In the genomic region with DNA sequence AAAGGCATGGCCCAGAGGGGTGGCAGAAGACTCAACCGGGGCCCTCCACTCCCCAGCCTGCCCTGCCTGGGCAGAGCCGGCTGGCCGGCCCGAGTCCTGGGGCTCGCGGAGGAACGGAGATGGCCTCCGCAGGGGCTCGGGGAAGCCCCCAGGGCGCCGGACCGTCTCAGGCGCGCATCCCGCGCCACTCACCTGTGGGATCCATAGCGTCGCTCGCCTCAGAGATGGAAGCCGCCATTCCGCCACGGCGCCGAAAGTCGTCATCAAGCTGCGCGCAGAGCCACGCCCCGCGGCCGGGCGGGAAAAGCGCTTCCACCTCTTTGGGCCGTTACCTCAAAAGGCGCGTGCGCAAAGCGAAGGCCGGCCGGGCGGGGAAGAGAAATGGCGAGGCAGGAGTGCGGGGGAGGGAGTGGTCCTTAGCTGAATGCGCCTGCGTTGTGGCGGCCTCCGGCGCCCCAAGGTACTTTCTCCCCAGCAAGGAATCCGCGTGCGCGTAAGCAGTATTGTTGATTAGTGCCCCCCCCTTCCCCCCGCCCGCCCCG, we compare ENCODE assay signal across 1 cellular context.
TF ChIP-seq lines count a peak whose summit lies in the region.

A gene with protein sequence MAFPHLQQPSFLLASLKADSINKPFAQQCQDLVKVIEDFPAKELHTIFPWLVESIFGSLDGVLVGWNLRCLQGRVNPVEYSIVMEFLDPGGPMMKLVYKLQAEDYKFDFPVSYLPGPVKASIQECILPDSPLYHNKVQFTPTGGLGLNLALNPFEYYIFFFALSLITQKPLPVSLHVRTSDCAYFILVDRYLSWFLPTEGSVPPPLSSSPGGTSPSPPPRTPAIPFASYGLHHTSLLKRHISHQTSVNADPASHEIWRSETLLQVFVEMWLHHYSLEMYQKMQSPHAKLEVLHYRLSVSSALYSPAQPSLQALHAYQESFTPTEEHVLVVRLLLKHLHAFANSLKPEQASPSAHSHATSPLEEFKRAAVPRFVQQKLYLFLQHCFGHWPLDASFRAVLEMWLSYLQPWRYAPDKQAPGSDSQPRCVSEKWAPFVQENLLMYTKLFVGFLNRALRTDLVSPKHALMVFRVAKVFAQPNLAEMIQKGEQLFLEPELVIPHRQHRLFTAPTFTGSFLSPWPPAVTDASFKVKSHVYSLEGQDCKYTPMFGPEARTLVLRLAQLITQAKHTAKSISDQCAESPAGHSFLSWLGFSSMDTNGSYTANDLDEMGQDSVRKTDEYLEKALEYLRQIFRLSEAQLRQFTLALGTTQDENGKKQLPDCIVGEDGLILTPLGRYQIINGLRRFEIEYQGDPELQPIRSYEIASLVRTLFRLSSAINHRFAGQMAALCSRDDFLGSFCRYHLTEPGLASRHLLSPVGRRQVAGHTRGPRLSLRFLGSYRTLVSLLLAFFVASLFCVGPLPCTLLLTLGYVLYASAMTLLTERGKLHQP (minus strand): TSS at position 265 of the 542 bp plus-strand sequence. CDS start 5,010 bp downstream, outside the sequence.

TF ChIP-seq in HepG2, 621 proteins besides CTCF, POLR2A, EP300 and RAD21 (continued from another document and continues in another):
- TF ChIP-seq, protein P1, sequence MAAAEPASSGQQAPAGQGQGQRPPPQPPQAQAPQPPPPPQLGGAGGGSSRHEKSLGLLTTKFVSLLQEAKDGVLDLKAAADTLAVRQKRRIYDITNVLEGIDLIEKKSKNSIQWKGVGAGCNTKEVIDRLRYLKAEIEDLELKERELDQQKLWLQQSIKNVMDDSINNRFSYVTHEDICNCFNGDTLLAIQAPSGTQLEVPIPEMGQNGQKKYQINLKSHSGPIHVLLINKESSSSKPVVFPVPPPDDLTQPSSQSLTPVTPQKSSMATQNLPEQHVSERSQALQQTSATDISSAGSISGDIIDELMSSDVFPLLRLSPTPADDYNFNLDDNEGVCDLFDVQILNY (CRISPR knock-in tag; conservative IDR thresholded peaks at IDR 0.05): peak; percentile 99
- peak; percentile 89; the same call in 1 of the 2 replicates for TF ChIP-seq TGIF2 (CRISPR knock-in tag; IDR thresholded peaks at IDR 0.05)
- TF ChIP-seq, protein P2, sequence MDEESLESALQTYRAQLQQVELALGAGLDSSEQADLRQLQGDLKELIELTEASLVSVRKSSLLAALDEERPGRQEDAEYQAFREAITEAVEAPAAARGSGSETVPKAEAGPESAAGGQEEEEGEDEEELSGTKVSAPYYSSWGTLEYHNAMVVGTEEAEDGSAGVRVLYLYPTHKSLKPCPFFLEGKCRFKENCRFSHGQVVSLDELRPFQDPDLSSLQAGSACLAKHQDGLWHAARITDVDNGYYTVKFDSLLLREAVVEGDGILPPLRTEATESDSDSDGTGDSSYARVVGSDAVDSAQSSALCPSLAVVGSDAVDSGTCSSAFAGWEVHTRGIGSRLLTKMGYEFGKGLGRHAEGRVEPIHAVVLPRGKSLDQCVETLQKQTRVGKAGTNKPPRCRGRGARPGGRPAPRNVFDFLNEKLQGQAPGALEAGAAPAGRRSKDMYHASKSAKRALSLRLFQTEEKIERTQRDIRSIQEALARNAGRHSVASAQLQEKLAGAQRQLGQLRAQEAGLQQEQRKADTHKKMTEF (CRISPR knock-in tag; IDR thresholded peaks at IDR 0.05): peak; percentile 80; the same call in 1 of the 2 replicates
- TF ChIP-seq, protein P3, sequence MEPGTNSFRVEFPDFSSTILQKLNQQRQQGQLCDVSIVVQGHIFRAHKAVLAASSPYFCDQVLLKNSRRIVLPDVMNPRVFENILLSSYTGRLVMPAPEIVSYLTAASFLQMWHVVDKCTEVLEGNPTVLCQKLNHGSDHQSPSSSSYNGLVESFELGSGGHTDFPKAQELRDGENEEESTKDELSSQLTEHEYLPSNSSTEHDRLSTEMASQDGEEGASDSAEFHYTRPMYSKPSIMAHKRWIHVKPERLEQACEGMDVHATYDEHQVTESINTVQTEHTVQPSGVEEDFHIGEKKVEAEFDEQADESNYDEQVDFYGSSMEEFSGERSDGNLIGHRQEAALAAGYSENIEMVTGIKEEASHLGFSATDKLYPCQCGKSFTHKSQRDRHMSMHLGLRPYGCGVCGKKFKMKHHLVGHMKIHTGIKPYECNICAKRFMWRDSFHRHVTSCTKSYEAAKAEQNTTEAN (CRISPR knock-in tag; conservative IDR thresholded peaks at IDR 0.05): 0 out of 2 replicates have a peak, but pooled peaks have one; percentile 22
- TF ChIP-seq PCBP2 (optimal IDR thresholded peaks at IDR 0.05; ENCODE audit: low read depth, low read length, poor library complexity, severe bottlenecking): no peak
- TF ChIP-seq SMAD1 (CRISPR knock-in tag; IDR thresholded peaks at IDR 0.05; ENCODE audit: borderline replicate concordance, low read depth): no peak
- TF ChIP-seq U2AF2 (IDR thresholded peaks at IDR 0.05; ENCODE audit: low read depth, low read length): no peak
- peak; percentile 48; the same call in 1 of the 2 replicates for TF ChIP-seq ZNF274 (CRISPR knock-in tag; IDR thresholded peaks at IDR 0.05)
- no peak for TF ChIP-seq NFKBIZ (CRISPR knock-in tag; IDR thresholded peaks at IDR 0.05)
- 0 out of 2 replicates have a peak, but pooled peaks have one; percentile 6 for TF ChIP-seq ZNF225 (CRISPR knock-in tag; IDR thresholded peaks at IDR 0.05)
- TF ChIP-seq U2AF1 (optimal IDR thresholded peaks at IDR 0.05; ENCODE audit: low read depth, low read length): no peak
- TF ChIP-seq, protein P4, sequence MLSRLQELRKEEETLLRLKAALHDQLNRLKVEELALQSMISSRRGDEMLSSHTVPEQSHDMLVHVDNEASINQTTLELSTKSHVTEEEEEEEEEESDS (CRISPR knock-in tag; IDR thresholded peaks at IDR 0.05; ENCODE audit: borderline replicate concordance): 0 out of 2 replicates have a peak, but pooled peaks have one; percentile 16
- TF ChIP-seq AGO2 (optimal IDR thresholded peaks at IDR 0.05; ENCODE audit: low read depth, low read length): peak; percentile 94
- TF ChIP-seq ZNF543 (CRISPR knock-in tag; IDR thresholded peaks at IDR 0.05): peak; percentile 56; the same call in 1 of the 2 replicates
- TF ChIP-seq, protein P5, sequence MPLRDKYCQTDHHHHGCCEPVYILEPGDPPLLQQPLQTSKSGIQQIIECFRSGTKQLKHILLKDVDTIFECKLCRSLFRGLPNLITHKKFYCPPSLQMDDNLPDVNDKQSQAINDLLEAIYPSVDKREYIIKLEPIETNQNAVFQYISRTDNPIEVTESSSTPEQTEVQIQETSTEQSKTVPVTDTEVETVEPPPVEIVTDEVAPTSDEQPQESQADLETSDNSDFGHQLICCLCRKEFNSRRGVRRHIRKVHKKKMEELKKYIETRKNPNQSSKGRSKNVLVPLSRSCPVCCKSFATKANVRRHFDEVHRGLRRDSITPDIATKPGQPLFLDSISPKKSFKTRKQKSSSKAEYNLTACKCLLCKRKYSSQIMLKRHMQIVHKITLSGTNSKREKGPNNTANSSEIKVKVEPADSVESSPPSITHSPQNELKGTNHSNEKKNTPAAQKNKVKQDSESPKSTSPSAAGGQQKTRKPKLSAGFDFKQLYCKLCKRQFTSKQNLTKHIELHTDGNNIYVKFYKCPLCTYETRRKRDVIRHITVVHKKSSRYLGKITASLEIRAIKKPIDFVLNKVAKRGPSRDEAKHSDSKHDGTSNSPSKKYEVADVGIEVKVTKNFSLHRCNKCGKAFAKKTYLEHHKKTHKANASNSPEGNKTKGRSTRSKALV (CRISPR knock-in tag; IDR thresholded peaks at IDR 0.05): no peak
- TF ChIP-seq ZNF614 (CRISPR knock-in tag; IDR thresholded peaks at IDR 0.05; ENCODE audit: borderline replicate concordance): no peak
- TF ChIP-seq SMARCE1 (IDR thresholded peaks at IDR 0.05; ENCODE audit: borderline replicate concordance): no peak
- TF ChIP-seq, protein P6, sequence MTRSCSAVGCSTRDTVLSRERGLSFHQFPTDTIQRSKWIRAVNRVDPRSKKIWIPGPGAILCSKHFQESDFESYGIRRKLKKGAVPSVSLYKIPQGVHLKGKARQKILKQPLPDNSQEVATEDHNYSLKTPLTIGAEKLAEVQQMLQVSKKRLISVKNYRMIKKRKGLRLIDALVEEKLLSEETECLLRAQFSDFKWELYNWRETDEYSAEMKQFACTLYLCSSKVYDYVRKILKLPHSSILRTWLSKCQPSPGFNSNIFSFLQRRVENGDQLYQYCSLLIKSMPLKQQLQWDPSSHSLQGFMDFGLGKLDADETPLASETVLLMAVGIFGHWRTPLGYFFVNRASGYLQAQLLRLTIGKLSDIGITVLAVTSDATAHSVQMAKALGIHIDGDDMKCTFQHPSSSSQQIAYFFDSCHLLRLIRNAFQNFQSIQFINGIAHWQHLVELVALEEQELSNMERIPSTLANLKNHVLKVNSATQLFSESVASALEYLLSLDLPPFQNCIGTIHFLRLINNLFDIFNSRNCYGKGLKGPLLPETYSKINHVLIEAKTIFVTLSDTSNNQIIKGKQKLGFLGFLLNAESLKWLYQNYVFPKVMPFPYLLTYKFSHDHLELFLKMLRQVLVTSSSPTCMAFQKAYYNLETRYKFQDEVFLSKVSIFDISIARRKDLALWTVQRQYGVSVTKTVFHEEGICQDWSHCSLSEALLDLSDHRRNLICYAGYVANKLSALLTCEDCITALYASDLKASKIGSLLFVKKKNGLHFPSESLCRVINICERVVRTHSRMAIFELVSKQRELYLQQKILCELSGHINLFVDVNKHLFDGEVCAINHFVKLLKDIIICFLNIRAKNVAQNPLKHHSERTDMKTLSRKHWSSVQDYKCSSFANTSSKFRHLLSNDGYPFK (CRISPR knock-in tag; IDR thresholded peaks at IDR 0.05; ENCODE audit: borderline replicate concordance): peak; percentile 95; the same call in 1 of the 2 replicates
- TF ChIP-seq MBD4 (IDR thresholded peaks at IDR 0.05; ENCODE audit: borderline replicate concordance, low read length): no peak
- TF ChIP-seq SYNCRIP (IDR thresholded peaks at IDR 0.05; ENCODE audit: insufficient read depth, low read depth, low read length): no peak
- peak; percentile 62; the same call in 1 of the 2 replicates for TF ChIP-seq ZNF879 (CRISPR knock-in tag; IDR thresholded peaks at IDR 0.05)
- peak; percentile 92 for TF ChIP-seq ATF7-NPFF (CRISPR knock-in tag; IDR thresholded peaks at IDR 0.05; ENCODE audit: low read depth)
- TF ChIP-seq POLR2AphosphoS5 (IDR thresholded peaks at IDR 0.05; ENCODE audit: low read depth, low read length): peak; percentile 72
- TF ChIP-seq ZNF326 (CRISPR knock-in tag; IDR thresholded peaks at IDR 0.05; ENCODE audit: borderline replicate concordance): no peak
- TF ChIP-seq ZNF343 (CRISPR knock-in tag; IDR thresholded peaks at IDR 0.05): peak; percentile 60; the same call in 1 of the 2 replicates
- TF ChIP-seq PLRG1 (conservative IDR thresholded peaks at IDR 0.05): no peak
- no peak for TF ChIP-seq ZNF264 (CRISPR knock-in tag; IDR thresholded peaks at IDR 0.05)
- 0 out of 2 replicates have a peak, but pooled peaks have one; percentile 43 for TF ChIP-seq ZNF251 (CRISPR knock-in tag; IDR thresholded peaks at IDR 0.05)
- no peak for TF ChIP-seq KLF11 (CRISPR knock-in tag; IDR thresholded peaks at IDR 0.05)
- TF ChIP-seq YEATS2 (CRISPR knock-in tag; IDR thresholded peaks at IDR 0.05; ENCODE audit: borderline replicate concordance): peak; percentile 94
- TF ChIP-seq, protein P7, sequence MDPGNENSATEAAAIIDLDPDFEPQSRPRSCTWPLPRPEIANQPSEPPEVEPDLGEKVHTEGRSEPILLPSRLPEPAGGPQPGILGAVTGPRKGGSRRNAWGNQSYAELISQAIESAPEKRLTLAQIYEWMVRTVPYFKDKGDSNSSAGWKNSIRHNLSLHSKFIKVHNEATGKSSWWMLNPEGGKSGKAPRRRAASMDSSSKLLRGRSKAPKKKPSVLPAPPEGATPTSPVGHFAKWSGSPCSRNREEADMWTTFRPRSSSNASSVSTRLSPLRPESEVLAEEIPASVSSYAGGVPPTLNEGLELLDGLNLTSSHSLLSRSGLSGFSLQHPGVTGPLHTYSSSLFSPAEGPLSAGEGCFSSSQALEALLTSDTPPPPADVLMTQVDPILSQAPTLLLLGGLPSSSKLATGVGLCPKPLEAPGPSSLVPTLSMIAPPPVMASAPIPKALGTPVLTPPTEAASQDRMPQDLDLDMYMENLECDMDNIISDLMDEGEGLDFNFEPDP (CRISPR knock-in tag; conservative IDR thresholded peaks at IDR 0.05): no peak
- TF ChIP-seq ZNF629 (CRISPR knock-in tag; conservative IDR thresholded peaks at IDR 0.05): no peak
- TF ChIP-seq HOXA5 (CRISPR knock-in tag; IDR thresholded peaks at IDR 0.05): peak; percentile 55; the same call in 1 of the 2 replicates
- TF ChIP-seq, protein P8, sequence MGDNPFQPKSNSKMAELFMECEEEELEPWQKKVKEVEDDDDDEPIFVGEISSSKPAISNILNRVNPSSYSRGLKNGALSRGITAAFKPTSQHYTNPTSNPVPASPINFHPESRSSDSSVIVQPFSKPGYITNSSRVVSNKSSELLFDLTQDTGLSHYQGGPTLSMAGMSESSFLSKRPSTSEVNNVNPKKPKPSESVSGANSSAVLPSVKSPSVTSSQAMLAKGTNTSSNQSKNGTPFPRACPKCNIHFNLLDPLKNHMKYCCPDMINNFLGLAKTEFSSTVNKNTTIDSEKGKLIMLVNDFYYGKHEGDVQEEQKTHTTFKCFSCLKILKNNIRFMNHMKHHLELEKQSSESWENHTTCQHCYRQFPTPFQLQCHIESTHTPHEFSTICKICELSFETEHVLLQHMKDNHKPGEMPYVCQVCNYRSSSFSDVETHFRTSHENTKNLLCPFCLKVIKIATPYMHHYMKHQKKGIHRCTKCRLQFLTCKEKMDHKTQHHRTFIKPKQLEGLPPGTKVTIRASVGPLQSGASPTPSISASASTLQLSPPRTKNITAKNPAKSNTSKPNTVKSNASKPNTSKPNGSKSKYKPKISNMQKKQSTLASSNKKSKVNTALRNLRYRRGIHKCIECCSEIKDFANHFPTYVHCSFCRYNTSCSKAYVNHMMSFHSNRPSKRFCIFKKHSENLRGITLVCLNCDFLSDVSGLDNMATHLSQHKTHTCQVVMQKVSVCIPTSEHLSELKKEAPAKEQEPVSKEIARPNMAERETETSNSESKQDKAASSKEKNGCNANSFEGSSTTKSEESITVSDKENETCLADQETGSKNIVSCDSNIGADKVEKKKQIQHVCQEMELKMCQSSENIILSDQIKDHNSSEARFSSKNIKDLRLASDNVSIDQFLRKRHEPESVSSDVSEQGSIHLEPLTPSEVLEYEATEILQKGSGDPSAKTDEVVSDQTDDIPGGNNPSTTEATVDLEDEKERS (CRISPR knock-in tag; IDR thresholded peaks at IDR 0.05): no peak
- no peak for TF ChIP-seq ZFAT (CRISPR knock-in tag; conservative IDR thresholded peaks at IDR 0.05)
- TF ChIP-seq ZNF282 (IDR thresholded peaks at IDR 0.05; ENCODE audit: partially characterized antibody): no peak
- TF ChIP-seq CBX5 (CRISPR knock-in tag; IDR thresholded peaks at IDR 0.05; ENCODE audit: borderline replicate concordance): peak; percentile 42; the same call in 1 of the 2 replicates
- TF ChIP-seq, protein P9, sequence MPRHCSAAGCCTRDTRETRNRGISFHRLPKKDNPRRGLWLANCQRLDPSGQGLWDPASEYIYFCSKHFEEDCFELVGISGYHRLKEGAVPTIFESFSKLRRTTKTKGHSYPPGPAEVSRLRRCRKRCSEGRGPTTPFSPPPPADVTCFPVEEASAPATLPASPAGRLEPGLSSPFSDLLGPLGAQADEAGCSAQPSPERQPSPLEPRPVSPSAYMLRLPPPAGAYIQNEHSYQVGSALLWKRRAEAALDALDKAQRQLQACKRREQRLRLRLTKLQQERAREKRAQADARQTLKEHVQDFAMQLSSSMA (CRISPR knock-in tag; IDR thresholded peaks at IDR 0.05): no peak
- peak; percentile 58 for TF ChIP-seq NR2C2 (CRISPR knock-in tag; IDR thresholded peaks at IDR 0.05; ENCODE audit: borderline replicate concordance)
- TF ChIP-seq, protein P10, sequence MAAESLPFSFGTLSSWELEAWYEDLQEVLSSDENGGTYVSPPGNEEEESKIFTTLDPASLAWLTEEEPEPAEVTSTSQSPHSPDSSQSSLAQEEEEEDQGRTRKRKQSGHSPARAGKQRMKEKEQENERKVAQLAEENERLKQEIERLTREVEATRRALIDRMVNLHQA (CRISPR knock-in tag; IDR thresholded peaks at IDR 0.05): no peak
- TF ChIP-seq SRSF4 (IDR thresholded peaks at IDR 0.05; ENCODE audit: low read depth, low read length, poor library complexity, severe bottlenecking): no peak
